ENCODE assay signal across 8 cellular contexts in the genomic region with DNA sequence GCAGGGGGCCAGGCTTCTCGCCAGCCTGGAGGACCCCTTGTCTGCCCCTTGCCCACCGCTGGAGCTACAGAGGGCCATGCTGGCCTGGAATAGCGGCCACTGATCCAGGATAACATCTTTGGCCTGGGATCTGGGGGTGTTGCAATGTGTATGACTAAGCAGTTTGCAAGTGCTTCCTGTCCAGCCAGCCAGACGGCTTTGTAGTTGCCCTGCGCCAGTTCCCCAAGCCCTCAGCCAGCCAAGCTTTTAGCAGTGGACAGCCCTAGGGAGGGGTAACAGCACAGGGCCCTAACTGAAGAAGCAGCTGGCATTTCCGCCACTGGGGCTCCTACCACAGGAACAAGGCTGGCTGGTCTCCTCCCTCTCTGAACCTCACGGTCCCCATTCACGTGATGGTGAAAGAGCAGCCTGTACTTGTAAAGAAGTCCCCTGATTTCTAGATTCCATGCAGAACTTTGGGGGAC. TPM values are rescaled to one million over a fixed set of nuclear protein-coding genes. Genes with fewer than 3 reads are reported as not detected.
A peak's percentile ranks its signal among the peaks of the same experiment; 100 is the strongest.
DNase-seq lines count a peak whose midpoint lies in the region; ATAC-seq lines count a peak whose summit lies in the region.

No MANE protein-coding gene starts in this region.

- peaks cover 35% of the 10 kb centered on the region for H3K4me1 ChIP-seq in adipocyte (ENCODE audit: control insufficient read depth, insufficient read depth, low read length)

- no peak overlapping the region for H3K4me3 Mint-ChIP-seq in activated T-cell treated with anti-CD3 and anti-CD28 coated beads, Interleukin-2, amount 50 U/mL, for 24 hours

- peaks cover 77% of the 10 kb centered on the region for H3K36me3 ChIP-seq in adipocyte (ENCODE audit: control insufficient read depth, insufficient read depth, low read length, severe bottlenecking)

- no peaks in the 10 kb centered on the region for H3K4me1 Mint-ChIP-seq in activated T-cell treated with anti-CD3 and anti-CD28 coated beads, Interleukin-2, amount 50 U/mL, for 24 hours (ENCODE audit: low read depth)

- no peaks in the 10 kb centered on the region for H3K27me3 ChIP-seq in adipocyte (replicated peaks; ENCODE audit: control insufficient read depth, insufficient read depth, low read length)

- no peak for DNase-seq in activated T-cell treated with anti-CD3 and anti-CD28 coated beads, Interleukin-2, amount 50 U/mL, for 24 hours
- no peak for DNase-seq in activated T-cell treated with anti-CD3 and anti-CD28 coated beads, Interleukin-2, amount 50 U/mL, for 1 hour
- DNase-seq in adipocyte (ENCODE audit: low read depth) (peak; percentile 91), left ventricle myocardium superior (peak; percentile 90), NCI-H1694 treated with DMSO at 0.1 percent for 48 hours (lab: John Stamatoyannopoulos, UW) (no peak)
- DNase-seq in activated naive CD4-positive, alpha-beta T cell treated with anti-CD3 and anti-CD28 coated beads, Interleukin-2, amount 50 U/mL, for 16 hours, result no peak

- peak overlapping the region; percentile 60 for H3K27ac Mint-ChIP-seq in activated T-cell treated with anti-CD3 and anti-CD28 coated beads, Interleukin-2, amount 50 U/mL, for 24 hours

- H3K4me3 ChIP-seq in adipocyte (ENCODE audit: low read length) (peak overlapping the region; percentile 55), skin epidermis (no peak overlapping the region)

- no peaks in the 10 kb centered on the region for H3K27me3 Mint-ChIP-seq in activated T-cell treated with anti-CD3 and anti-CD28 coated beads, Interleukin-2, amount 50 U/mL, for 24 hours

- H3K27ac ChIP-seq in skin epidermis, result peak overlapping the region in 20 of 21 experiments; percentile 47 to 86 (median 74)

- intact Hi-C loops in left ventricle myocardium superior (cut with micrococcal nuclease), result no loop called here

- peaks cover 87% of the 10 kb centered on the region for H3K36me3 Mint-ChIP-seq in activated T-cell treated with anti-CD3 and anti-CD28 coated beads, Interleukin-2, amount 50 U/mL, for 24 hours (ENCODE audit: low read depth)

- H3K9ac ChIP-seq in adipocyte (ENCODE audit: low read length), result peak overlapping the region; percentile 72

- peak; percentile 97 for ATAC-seq in left ventricle myocardium superior
- no peak for ATAC-seq in GM18867 (IDR thresholded peaks at IDR 0.05; ENCODE audit: unreplicated experiment)

- H3K9me3 ChIP-seq in adipocyte (ENCODE audit: control insufficient read depth, low read length), result no peaks in the 10 kb centered on the region

- no peaks in the 10 kb centered on the region for H3K9me3 Mint-ChIP-seq in activated T-cell treated with anti-CD3 and anti-CD28 coated beads, Interleukin-2, amount 50 U/mL, for 24 hours

RNA-seq across cellular contexts. Expression of gene UQCR10, which starts 32.1 kb away (rescaled TPM):
- total RNA-seq in left ventricle myocardium superior, result 402 TPM

RNA-seq across cellular contexts. Expression of gene ZMAT5, which starts 32.4 kb away (rescaled TPM):
- total RNA-seq in left ventricle myocardium superior, result 21.6 TPM

RNA-seq across cellular contexts. Expression of gene ASCC2, which starts 38.8 kb away (rescaled TPM):
- 31.5 TPM for total RNA-seq in left ventricle myocardium superior

Comparison
In these comparisons a context has a peak if more than half of its experiments do, and no peak if none do; other contexts are left out.
1. DNase-seq: peak in adipocyte (single experiment) and left ventricle myocardium superior (single experiment); none in activated T-cell treated with anti-CD3 and anti-CD28 coated beads, Interleukin-2, amount 50 U/mL, for 24 hours (single experiment), activated T-cell treated with anti-CD3 and anti-CD28 coated beads, Interleukin-2, amount 50 U/mL, for 1 hour (single experiment), NCI-H1694 treated with DMSO at 0.1 percent for 48 hours (single experiment) and activated naive CD4-positive, alpha-beta T cell treated with anti-CD3 and anti-CD28 coated beads, Interleukin-2, amount 50 U/mL, for 16 hours (single experiment).